8 cellular contexts compared by ENCODE assay signal in the genomic region with DNA sequence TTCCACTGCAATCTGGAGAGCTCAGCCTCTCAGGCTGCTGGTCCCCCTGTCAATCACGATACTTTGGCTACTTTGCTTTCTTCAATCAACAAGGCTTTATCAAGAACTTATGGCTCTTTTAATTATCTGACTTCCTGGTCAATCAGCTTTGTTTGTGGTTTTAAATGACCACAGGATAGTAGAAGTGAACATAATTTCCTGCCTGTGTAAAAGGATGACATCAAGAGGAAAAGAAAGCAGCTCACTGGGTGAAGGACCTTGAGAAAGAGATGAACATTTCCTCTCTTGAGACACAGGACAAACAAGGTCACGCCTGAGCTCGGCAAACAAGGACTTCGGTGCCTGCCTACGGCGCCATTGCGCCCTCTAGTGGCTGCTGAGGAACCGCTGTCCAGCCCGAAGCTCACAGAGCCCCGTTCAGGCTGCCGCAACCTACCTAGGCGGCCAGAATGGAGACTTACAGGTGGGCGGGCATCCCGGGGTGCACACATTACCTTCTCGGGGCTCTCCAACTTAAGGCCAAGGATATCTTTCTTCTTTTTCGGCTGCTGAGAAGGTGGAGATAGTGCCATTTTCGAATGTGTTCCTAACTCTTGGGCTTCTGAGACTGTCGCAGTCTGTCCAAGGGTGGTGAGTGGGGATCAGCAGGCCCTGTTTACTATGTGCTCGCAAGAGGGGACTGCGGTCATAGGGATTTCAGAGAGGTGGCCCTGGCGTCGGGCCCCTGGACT. TPM values are rescaled to one million over a fixed set of nuclear protein-coding genes. Genes with fewer than 3 reads are reported as not detected.
DNase-seq lines count a peak whose midpoint lies in the region; ATAC-seq and TF ChIP-seq lines count a peak whose summit lies in the region.

No MANE protein-coding gene starts in this region.

- DNase-seq in AG09309 (ENCODE audit: low read depth) (peak; percentile 96), NCI-H345 (lab: John Stamatoyannopoulos, UW) (peak; percentile 81), cerebellum (ENCODE audit: low spot score) (peak; percentile 41), left kidney (ENCODE audit: low read depth, low spot score) (peak; percentile 93)
- peak; percentile 81 for DNase-seq in activated CD4-positive, alpha-beta T cell treated with anti-CD3 and anti-CD28 coated beads for 1 hour
- DNase-seq in stimulated activated CD4-positive, alpha-beta T cell treated with anti-CD3 and anti-CD28 coated beads, Interleukin-1b, Interleukin-23, amount 100 ng/mL, for 48 hours = peak; percentile 89

- no peak overlapping the region for H3K4me3 ChIP-seq in AG09309 (ENCODE audit: control insufficient read depth, low read depth, low read length)

- TF ChIP-seq CTCF in AG09309 (IDR thresholded peaks at IDR 0.05; ENCODE audit: control insufficient read depth, insufficient read depth, low read depth, low read length, missing control alignments) = peak; percentile 100

- ATAC-seq in GM18870 (IDR thresholded peaks at IDR 0.05; ENCODE audit: unreplicated experiment) (peak; percentile 89), HG03108 (IDR thresholded peaks at IDR 0.05; ENCODE audit: unreplicated experiment) (peak; percentile 88)

RNA-seq across cellular contexts. Expression of gene IL1RL2, which starts 54.0 kb away (rescaled TPM):
- 0.73 TPM for total RNA-seq in cerebellum

Comparison
In these comparisons a context has a peak if more than half of its experiments do, and no peak if none do; other contexts are left out.
1. DNase-seq: peak in every context shown above with its lines; median percentile 96 in AG09309; 93 in left kidney; 89 in stimulated activated CD4-positive, alpha-beta T cell treated with anti-CD3 and anti-CD28 coated beads, Interleukin-1b, Interleukin-23, amount 100 ng/mL, for 48 hours; 81 in NCI-H345; 81 in activated CD4-positive, alpha-beta T cell treated with anti-CD3 and anti-CD28 coated beads for 1 hour; 41 in cerebellum.